ENCODE assay signal across 14 cellular contexts in the genomic region with DNA sequence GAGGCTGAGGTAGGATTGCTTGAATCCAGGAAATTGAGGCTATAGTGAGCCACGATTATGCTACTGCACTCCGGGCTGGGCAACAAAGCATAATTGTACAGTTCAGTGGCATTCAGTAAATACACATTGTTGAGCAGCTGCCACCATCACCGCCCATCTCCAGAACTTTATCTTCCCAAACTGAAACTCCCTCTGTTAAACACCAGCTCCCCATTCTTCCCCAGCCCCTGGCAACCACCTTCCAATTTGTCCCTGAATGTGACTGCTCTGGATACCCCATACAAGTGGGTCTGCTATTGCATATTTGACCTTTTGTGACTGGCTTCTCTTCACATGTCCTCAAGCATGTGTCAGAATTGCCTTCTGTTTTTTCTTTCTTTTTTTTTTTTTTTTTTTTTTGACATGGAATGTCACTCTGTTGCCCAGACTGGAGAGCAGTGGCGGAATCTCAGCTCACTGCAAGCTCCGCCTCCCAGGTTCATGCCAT. TPM values are rescaled to one million over a fixed set of nuclear protein-coding genes. Genes with fewer than 3 reads are reported as not detected.
DNase-seq lines count a peak whose midpoint lies in the region; ATAC-seq and TF ChIP-seq lines count a peak whose summit lies in the region.
"Had no signal": no experiment of that assay in that cellular context is flagged by ENCODE, and none has a peak within 500 bp of the region (broad histone marks: within the 10 kb centered on the region; RNA-seq: fewer than 3 reads in every experiment).

No MANE protein-coding gene starts in this region.

- peak overlapping the region; percentile 20 for H3K9ac ChIP-seq in adipocyte (ENCODE audit: low read length)

- H3K4me1 ChIP-seq in adipocyte (ENCODE audit: control insufficient read depth, insufficient read depth, low read length) (peaks cover 41% of the 10 kb centered on the region), gastrocnemius medialis (peaks cover 42 to 52% of the 10 kb centered on the region in 2 donors)

- peak overlapping the region in 1 of 4 donors; percentile 1 for H3K27ac ChIP-seq in gastrocnemius medialis
- H3K27ac ChIP-seq: body of pancreas, HL-60, left lung, right atrium auricular region had no signal

- intact Hi-C loops in sciatic nerve (cut with DNase I) (loop anchor here (10.0 kb wide), 1 partner anchor 158 kb away; a partner anchor contains a TSS), gastrocnemius medialis (cut with DNase I; ENCODE audit: low total_unique reads) (no loop called here)

- peaks cover 10% of the 10 kb centered on the region for H3K27me3 ChIP-seq in adipocyte (replicated peaks; ENCODE audit: control insufficient read depth, insufficient read depth, low read length)
- no peaks in the 10 kb centered on the region for H3K27me3 ChIP-seq in gastrocnemius medialis
- H3K27me3 ChIP-seq: body of pancreas, right atrium auricular region had no signal

- no peak for TF ChIP-seq POLR2A in gastrocnemius medialis (IDR thresholded peaks at IDR 0.05)

- no peaks in the 10 kb centered on the region for H3K9me3 ChIP-seq in adipocyte (ENCODE audit: control insufficient read depth, low read length)
- no peaks in the 10 kb centered on the region for H3K9me3 ChIP-seq in gastrocnemius medialis
- H3K9me3 ChIP-seq: body of pancreas, left lung, right atrium auricular region had no signal

- H3K27ac Mint-ChIP-seq in nephron: peak overlapping the region in 1 of 3 experiments; percentile 46

- in situ Hi-C loops in gastrocnemius medialis (cut with MboI; ENCODE audit: low sequenced_read_pairs in 4 of 4): loop anchor here in 3 of 4 donors (10.0 to 25.0 kb wide), 3 partner anchors 156 to 281 kb away; a partner anchor contains a TSS

- peak overlapping the region; percentile 70 to 85 (median 77) for H3K4me3 Mint-ChIP-seq in nephron

- peaks cover 52% of the 10 kb centered on the region for H3K36me3 Mint-ChIP-seq in nephron (ENCODE audit: low read depth)

- ATAC-seq in sciatic nerve (no peak), gastrocnemius medialis (no peak), HG03342 (IDR thresholded peaks at IDR 0.05; ENCODE audit: unreplicated experiment) (no peak)
- ATAC-seq: body of pancreas, left lung had no signal

- H3K4me1 Mint-ChIP-seq in nephron: peaks cover 47% of the 10 kb centered on the region

- H3K36me3 ChIP-seq in adipocyte (ENCODE audit: control insufficient read depth, insufficient read depth, low read length, severe bottlenecking) (peaks cover 54% of the 10 kb centered on the region), gastrocnemius medialis (peaks cover 0 to 53% of the 10 kb centered on the region in 2 donors)

- DNase-seq in EH (ENCODE audit: low read depth): peak; percentile 34
- peak; percentile 59 for DNase-seq in HT1080 (ENCODE audit: low read depth)
- DNase-seq in adipocyte (ENCODE audit: low read depth): no peak
- no peak for DNase-seq in sciatic nerve (ENCODE audit: low spot score)
- no peak for DNase-seq in gastrocnemius medialis
- no peak for DNase-seq in islet precursor cell
- DNase-seq: activated CD4-positive, alpha-beta T cell treated with anti-CD3 and anti-CD28 coated beads for 1 hour; body of pancreas; foreskin fibroblast; left lung had no signal

- peaks cover under 1% of the 10 kb centered on the region for H3K27me3 Mint-ChIP-seq in nephron (ENCODE audit: low read depth)

- no peaks in the 10 kb centered on the region for H3K9me3 Mint-ChIP-seq in nephron

- H3K4me3 ChIP-seq in adipocyte (ENCODE audit: low read length) (peak overlapping the region; percentile 35), gastrocnemius medialis (no peak overlapping the region)
- H3K4me3 ChIP-seq: body of pancreas, right atrium auricular region had no signal

- TF ChIP-seq CTCF in nephron (IDR thresholded peaks at IDR 0.05; ENCODE audit: unreplicated experiment in 3 of 3) (no peak), gastrocnemius medialis (IDR thresholded peaks at IDR 0.05 in 4 of 5, conservative IDR thresholded peaks at IDR 0.05 in 1 of 5) (no peak)

RNA-seq across cellular contexts. Expression of a gene that starts 2.9 kb away (rescaled TPM):
- total RNA-seq in HT1080 (2014; rRNA removed; shearing (Covaris generic)): 2,345 and 2,950 TPM in 2 replicates
- 572 and 761 TPM in 2 replicates for polyA plus RNA-seq in HT1080 (2015; cell fraction: cytosol; rRNA removed)
- polyA plus RNA-seq in HT1080 (2015; cell fraction: nucleus; rRNA removed): 209 and 215 TPM in 2 replicates
- total RNA-seq in sciatic nerve: 796 TPM
- total RNA-seq in gastrocnemius medialis: 100 to 1,000 TPM; 346 to 472 (median 443) TPM

RNA-seq across cellular contexts. Expression of a gene that starts 7.0 kb away (rescaled TPM):
- 0.40 and 1.3 TPM in 2 replicates for total RNA-seq in HT1080 (2014; rRNA removed; shearing (Covaris generic))
- polyA plus RNA-seq in HT1080 (2015; cell fraction: cytosol; rRNA removed): 0.60 and 1.2 TPM in 2 replicates
- 2.9 and 7.7 TPM in 2 replicates for polyA plus RNA-seq in HT1080 (2015; cell fraction: nucleus; rRNA removed)
- total RNA-seq in sciatic nerve: 46.7 TPM
- 10 to 100 TPM in 2 of 4 donors, 1 to 10 TPM in 2; 4.7 to 19.2 (median 11.4) TPM for total RNA-seq in gastrocnemius medialis

Comparison
In these comparisons a context has a peak if more than half of its experiments do, and no peak if none do; other contexts are left out.
1. DNase-seq: peak in EH (single experiment) and HT1080 (single experiment); none in adipocyte (single experiment), sciatic nerve (single experiment), gastrocnemius medialis (0 of 2) and islet precursor cell (single experiment).